24 cellular contexts compared by ENCODE assay signal in the genomic region with DNA sequence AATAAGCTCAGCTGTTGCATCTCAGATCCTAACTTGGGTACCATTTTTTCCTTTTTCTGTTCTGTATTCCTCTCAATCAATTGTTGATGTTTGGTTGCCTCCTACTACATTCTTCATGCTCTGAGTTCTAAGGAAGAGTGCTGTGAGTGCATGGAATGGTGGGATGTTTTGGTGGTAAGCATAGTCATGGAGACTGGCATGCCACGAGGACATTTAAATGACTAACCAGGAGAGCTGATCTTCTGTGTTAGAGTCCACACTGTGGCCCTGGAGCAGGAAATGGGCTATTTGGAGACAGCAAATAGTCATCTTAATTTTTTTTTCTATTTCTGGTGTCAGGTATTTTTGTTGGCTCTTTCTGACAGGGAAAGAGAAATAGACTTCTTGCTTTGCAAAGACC.
DNase-seq lines count a peak whose midpoint lies in the region; ATAC-seq and TF ChIP-seq lines count a peak whose summit lies in the region.
"Had no signal": no experiment of that assay in that cellular context is flagged by ENCODE, and none has a peak within 500 bp of the region (broad histone marks: within the 10 kb centered on the region; RNA-seq: fewer than 3 reads in every experiment).

No MANE protein-coding gene starts in this region.

- no peaks in the 10 kb centered on the region for H3K36me3 Mint-ChIP-seq in naive thymus-derived CD8-positive, alpha-beta T cell
- H3K36me3 Mint-ChIP-seq: CD4-positive, CD25-positive, alpha-beta regulatory T cell had no signal

- H3K4me3 ChIP-seq in thoracic aorta = no peak overlapping the region
- H3K4me3 ChIP-seq in esophagus squamous epithelium = no peak overlapping the region

- H3K9me3 ChIP-seq in thoracic aorta = no peaks in the 10 kb centered on the region
- no peaks in the 10 kb centered on the region for H3K9me3 ChIP-seq in esophagus squamous epithelium
- H3K9me3 ChIP-seq: BE2C, SK-N-SH had no signal

- H3K9me3 Mint-ChIP-seq in naive thymus-derived CD8-positive, alpha-beta T cell = no peaks in the 10 kb centered on the region

- no peak for TF ChIP-seq CTCF in thoracic aorta (IDR thresholded peaks at IDR 0.05)
- TF ChIP-seq CTCF in esophagus squamous epithelium (IDR thresholded peaks at IDR 0.05) = no peak

- peaks cover 5 to 25% of the 10 kb centered on the region in 2 donors for H3K4me1 ChIP-seq in thoracic aorta (ENCODE audit: control insufficient read depth in 1 of 2, low read depth in 2 of 2)
- peaks cover 0 to 17% (median 0%) of the 10 kb centered on the region in 3 donors for H3K4me1 ChIP-seq in esophagus squamous epithelium
- H3K4me1 ChIP-seq: BE2C had no signal

- no peak for TF ChIP-seq POLR2A in esophagus squamous epithelium (IDR thresholded peaks at IDR 0.05)

- H3K27ac Mint-ChIP-seq in naive thymus-derived CD8-positive, alpha-beta T cell = no peak overlapping the region
- H3K27ac Mint-ChIP-seq: CD4-positive, CD25-positive, alpha-beta regulatory T cell had no signal

- H3K27me3 ChIP-seq in thoracic aorta (replicated peaks; ENCODE audit: insufficient read depth) (no peaks in the 10 kb centered on the region), esophagus squamous epithelium (no peaks in the 10 kb centered on the region)
- H3K27me3 ChIP-seq: BE2C had no signal

- intact Hi-C loops in esophagus squamous epithelium (cut with DNase I) = no loop called here

- DNase-seq in EL = peak; percentile 47
- DNase-seq in RPMI7951 (ENCODE audit: low read depth) = peak; percentile 57
- peak; percentile 47 for DNase-seq in kidney tubule cell (ENCODE audit: low spot score)
- no peak for DNase-seq in thoracic aorta (ENCODE audit: low spot score)
- DNase-seq in esophagus squamous epithelium (lab: John Stamatoyannopoulos, UW) = no peak
- no peak for DNase-seq in NCI-H1694 (lab: John Stamatoyannopoulos, UW)
- no peak for DNase-seq in naive thymus-derived CD8-positive, alpha-beta T cell
- DNase-seq: ACHN; BE2C; CD4-positive, CD25-positive, alpha-beta regulatory T cell; COR-L47; DMS 273 treated with DMSO at 0.1 percent for 48 hours; DND-41; MM.1S; NCI-H1092; NCI-H1694 treated with DMSO at 0.1 percent for 48 hours; NCI-H2227 treated with DMSO at 0.1 percent for 48 hours; NCI-H524; NCI-H82; OCI-M1; RPMI8226; SHP77 treated with DMSO at 0.1 percent for 48 hours; SK-N-SH had no signal

- H3K27ac ChIP-seq in thoracic aorta (peak overlapping the region in 1 of 2 donors; percentile 43), esophagus squamous epithelium (no peak overlapping the region)
- H3K27ac ChIP-seq: KMS-11 had no signal

- POLR2A ChIA-PET in naive thymus-derived CD8-positive, alpha-beta T cell (lab: Charles Lee) = no interaction called here

- WGBS in esophagus squamous epithelium, 2 donors = 80 to 88% methylated on average over 1 of the region's 1 CpG

- peaks cover 0 to 9% (median 0%) of the 10 kb centered on the region in 5 donors for H3K27me3 Mint-ChIP-seq in naive thymus-derived CD8-positive, alpha-beta T cell
- H3K27me3 Mint-ChIP-seq: CD4-positive, CD25-positive, alpha-beta regulatory T cell had no signal

- H3K36me3 ChIP-seq in thoracic aorta (no peaks in the 10 kb centered on the region), esophagus squamous epithelium (no peaks in the 10 kb centered on the region)
- H3K36me3 ChIP-seq: BE2C had no signal

- H3K4me1 Mint-ChIP-seq in naive thymus-derived CD8-positive, alpha-beta T cell = no peaks in the 10 kb centered on the region
- H3K4me1 Mint-ChIP-seq: CD4-positive, CD25-positive, alpha-beta regulatory T cell had no signal

- peak; percentile 43 for ATAC-seq in thoracic aorta (ENCODE audit: insufficient number of reproducible peaks, low FRiP score, low read depth)
- no peak for ATAC-seq in naive thymus-derived CD8-positive, alpha-beta T cell

- no peak overlapping the region for H3K4me3 Mint-ChIP-seq in naive thymus-derived CD8-positive, alpha-beta T cell
- H3K4me3 Mint-ChIP-seq: CD4-positive, CD25-positive, alpha-beta regulatory T cell had no signal

Comparison
In these comparisons a context has a peak if more than half of its experiments do, and no peak if none do; other contexts are left out.
1. DNase-seq: peak in EL (single experiment), RPMI7951 (single experiment) and kidney tubule cell (single experiment); none in thoracic aorta (single experiment), esophagus squamous epithelium (single experiment), NCI-H1694 (single experiment) and naive thymus-derived CD8-positive, alpha-beta T cell (0 of 10).